17 cellular contexts compared by ENCODE assay signal in genomic region chr13:106810069-106810468, GRCh38.
DNase-seq lines count a peak whose midpoint lies in the region; ATAC-seq and TF ChIP-seq lines count a peak whose summit lies in the region.
"Had no signal": no experiment of that assay in that cellular context is flagged by ENCODE, and none has a peak within 500 bp of the region (broad histone marks: within the 10 kb centered on the region; RNA-seq: fewer than 3 reads in every experiment).

No MANE protein-coding gene starts in this region.

- no peak for TF ChIP-seq CTCF in WTC11 (IDR thresholded peaks at IDR 0.05)

- H3K27ac Mint-ChIP-seq in WTC11 = peak overlapping the region; percentile 2
- no peak overlapping the region for H3K27ac Mint-ChIP-seq in activated T-helper 2 cell treated with anti-CD3 and anti-CD28 coated beads, Interferon-gamma antibody, Interleukin-2, Interleukin-4, amounts not matched to agents 10 μg/mL and 5 μg/mL and 100 μg/mL, durations not matched to agents 14 hours and 24 hours and 36 hours
- H3K27ac Mint-ChIP-seq: CD4-positive, alpha-beta memory T cell; HFFc6 had no signal

- POLR2A ChIA-PET in WTC11 (lab: Charles Lee) = no interaction called here

- no peaks in the 10 kb centered on the region for H3K9me3 Mint-ChIP-seq in WTC11
- H3K9me3 Mint-ChIP-seq in activated T-helper 2 cell treated with anti-CD3 and anti-CD28 coated beads, Interferon-gamma antibody, Interleukin-2, Interleukin-4, amounts not matched to agents 10 μg/mL and 5 μg/mL and 100 μg/mL, durations not matched to agents 14 hours and 24 hours and 36 hours = no peaks in the 10 kb centered on the region
- H3K9me3 Mint-ChIP-seq: CD4-positive, alpha-beta memory T cell had no signal

- DNase-seq in WTC11 (ENCODE audit: low spot score) (no peak), NOMO-1 treated with DMSO at 0.1 percent for 48 hours (lab: John Stamatoyannopoulos, UW; ENCODE audit: unreplicated experiment) (no peak)
- DNase-seq in activated T-helper 2 cell treated with anti-CD3 and anti-CD28 coated beads, Interferon-gamma antibody, Interleukin-2, Interleukin-4, amounts not matched to agents 10 μg/mL and 5 μg/mL and 100 μg/mL, durations not matched to agents 14 hours and 24 hours and 36 hours (ENCODE audit: low spot score) = no peak
- DNase-seq: C1 segment of cervical spinal cord; Calu3; CD4-positive, alpha-beta memory T cell; COR-L47; DMS53; DMS79 treated with DMSO at 0.1 percent for 48 hours; GF-D8; GOT3; HFFc6 had no signal

- H3K4me3 Mint-ChIP-seq in WTC11 = no peak overlapping the region
- H3K4me3 Mint-ChIP-seq in activated T-helper 2 cell treated with anti-CD3 and anti-CD28 coated beads, Interferon-gamma antibody, Interleukin-2, Interleukin-4, amounts not matched to agents 10 μg/mL and 5 μg/mL and 100 μg/mL, durations not matched to agents 14 hours and 24 hours and 36 hours (ENCODE audit: low read depth) = no peak overlapping the region
- H3K4me3 Mint-ChIP-seq: CD4-positive, alpha-beta memory T cell; HFFc6 had no signal

- intact Hi-C loops in activated T-helper 2 cell treated with anti-CD3 and anti-CD28 coated beads, Interferon-gamma antibody, Interleukin-2, Interleukin-4, amounts not matched to agents 10 μg/mL and 5 μg/mL and 100 μg/mL, durations not matched to agents 14 hours and 24 hours and 36 hours (cut with micrococcal nuclease) = no loop called here

- H3K4me1 ChIP-seq in HUES48 (ENCODE audit: control insufficient read depth, insufficient read depth, low read length) = peaks cover 44% of the 10 kb centered on the region
- H3K4me1 ChIP-seq in iPS-20b (ENCODE audit: insufficient read depth, low read length) = peaks cover 26% of the 10 kb centered on the region
- H3K4me1 ChIP-seq: HAP-1 had no signal

- H3K36me3 ChIP-seq in HUES48 (ENCODE audit: control insufficient read depth, insufficient read depth, low read length) = no peaks in the 10 kb centered on the region
- H3K36me3 ChIP-seq in iPS-20b (ENCODE audit: insufficient read depth, low read depth, low read length) = no peaks in the 10 kb centered on the region
- H3K36me3 ChIP-seq: HAP-1 had no signal

- peaks cover 67% of the 10 kb centered on the region for H3K4me1 Mint-ChIP-seq in WTC11
- H3K4me1 Mint-ChIP-seq in activated T-helper 2 cell treated with anti-CD3 and anti-CD28 coated beads, Interferon-gamma antibody, Interleukin-2, Interleukin-4, amounts not matched to agents 10 μg/mL and 5 μg/mL and 100 μg/mL, durations not matched to agents 14 hours and 24 hours and 36 hours (ENCODE audit: low read depth) = no peaks in the 10 kb centered on the region
- H3K4me1 Mint-ChIP-seq: CD4-positive, alpha-beta memory T cell had no signal

- no peaks in the 10 kb centered on the region for H3K36me3 Mint-ChIP-seq in WTC11
- H3K36me3 Mint-ChIP-seq in activated T-helper 2 cell treated with anti-CD3 and anti-CD28 coated beads, Interferon-gamma antibody, Interleukin-2, Interleukin-4, amounts not matched to agents 10 μg/mL and 5 μg/mL and 100 μg/mL, durations not matched to agents 14 hours and 24 hours and 36 hours (ENCODE audit: low read depth) = no peaks in the 10 kb centered on the region
- H3K36me3 Mint-ChIP-seq: CD4-positive, alpha-beta memory T cell had no signal

- H3K9me3 ChIP-seq in HUES48 (ENCODE audit: control insufficient read depth, insufficient read depth, low read length) = no peaks in the 10 kb centered on the region
- H3K9me3 ChIP-seq in iPS-20b (ENCODE audit: insufficient read depth, low read depth, low read length) = no peaks in the 10 kb centered on the region
- H3K9me3 ChIP-seq: HAP-1 had no signal

- H3K9ac ChIP-seq in HUES48 (ENCODE audit: low read depth, low read length) (no peak overlapping the region), iPS-20b (ENCODE audit: low read depth, low read length) (peak overlapping the region; percentile 20; the same call in 1 of the 2 replicates)

- ATAC-seq in WTC11 = no peak
- no peak for ATAC-seq in GM19035 (IDR thresholded peaks at IDR 0.05; ENCODE audit: unreplicated experiment)
- ATAC-seq in HG02938 (IDR thresholded peaks at IDR 0.05; ENCODE audit: unreplicated experiment) = no peak

- no peaks in the 10 kb centered on the region for H3K27me3 ChIP-seq in HUES48 (ENCODE audit: control insufficient read depth, insufficient read depth, low read length)
- H3K27me3 ChIP-seq in iPS-20b (ENCODE audit: insufficient read depth, low read length) = no peaks in the 10 kb centered on the region

- H3K4me3 ChIP-seq in HUES48 (ENCODE audit: low read depth, low read length) (no peak overlapping the region), iPS-20b (ENCODE audit: low read length) (0 out of 2 replicates have a peak overlapping the region, but pooled peaks have one; percentile 7)
- H3K4me3 ChIP-seq: HAP-1 had no signal

- peak overlapping the region; percentile 44 for H3K27ac ChIP-seq in HUES48 (ENCODE audit: low read depth, low read length)
- H3K27ac ChIP-seq in iPS-20b (ENCODE audit: low read length) = no peak overlapping the region

- CTCF ChIA-PET in WTC11 (lab: Charles Lee) = no interaction called here

- peaks cover 8% of the 10 kb centered on the region; the same call in 1 of the 2 replicates for H3K27me3 Mint-ChIP-seq in WTC11 (ENCODE audit: low read depth)
- H3K27me3 Mint-ChIP-seq in activated T-helper 2 cell treated with anti-CD3 and anti-CD28 coated beads, Interferon-gamma antibody, Interleukin-2, Interleukin-4, amounts not matched to agents 10 μg/mL and 5 μg/mL and 100 μg/mL, durations not matched to agents 14 hours and 24 hours and 36 hours (ENCODE audit: low read depth) = no peaks in the 10 kb centered on the region

TF ChIP-seq in WTC11, 78 proteins besides CTCF, POLR2A, EP300 and RAD21:
- TF ChIP-seq PRRX2 (CRISPR knock-in tag; IDR thresholded peaks at IDR 0.05) = no peak
- no peak for TF ChIP-seq ZNF671 (CRISPR knock-in tag; IDR thresholded peaks at IDR 0.05)
- TF ChIP-seq GTF2I (CRISPR knock-in tag; conservative IDR thresholded peaks at IDR 0.05) = no peak
- TF ChIP-seq HMGA2 (CRISPR knock-in tag; IDR thresholded peaks at IDR 0.05) = no peak
- no peak for TF ChIP-seq NFATC4 (CRISPR knock-in tag; IDR thresholded peaks at IDR 0.05)
- no peak for TF ChIP-seq NR3C1 (CRISPR knock-in tag; conservative IDR thresholded peaks at IDR 0.05; ENCODE audit: low read depth)
- no peak for TF ChIP-seq TP53 (CRISPR knock-in tag; IDR thresholded peaks at IDR 0.05)
TF ChIP-seq in WTC11: peak in this region for 0.
